Comparison of ENCODE assay signal across 8 cellular contexts in the genomic region with DNA sequence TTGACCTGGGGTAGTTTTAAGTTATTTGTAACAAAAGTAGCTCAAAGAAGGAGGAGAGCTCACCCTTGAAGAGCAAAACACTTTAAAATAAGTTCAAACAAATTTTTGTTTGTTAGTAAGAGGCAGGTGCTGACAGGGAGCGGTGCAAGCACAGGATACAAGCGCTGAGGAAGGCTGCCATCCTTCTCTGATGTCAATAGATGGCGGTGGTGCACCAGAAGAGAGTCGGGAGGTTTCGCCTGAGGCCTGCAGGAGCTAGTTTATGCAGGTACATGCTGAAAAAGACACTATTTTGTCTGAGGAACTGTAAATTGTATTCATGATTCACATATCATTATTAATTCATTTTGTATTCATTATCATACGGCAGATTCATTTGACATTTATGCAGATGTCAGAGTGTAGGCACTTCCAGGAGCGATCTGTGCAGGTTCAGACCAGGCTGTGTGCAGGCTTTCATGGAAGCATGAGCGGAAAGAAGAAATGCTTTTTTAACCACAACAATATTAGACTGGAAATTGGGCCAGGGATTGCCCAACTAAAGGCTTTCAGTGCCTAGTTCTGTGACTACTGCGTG.
DNase-seq lines count a peak whose midpoint lies in the region; ATAC-seq lines count a peak whose summit lies in the region.

No MANE protein-coding gene starts in this region.

- H3K4me1 ChIP-seq in iPS-15b (ENCODE audit: control insufficient read depth, insufficient read depth, low read length) = peaks cover 4% of the 10 kb centered on the region

- H3K27me3 ChIP-seq in iPS-15b (ENCODE audit: control insufficient read depth, insufficient read depth, low read length) = no peaks in the 10 kb centered on the region

- DNase-seq in DMS153 treated with DMSO at 0.1 percent for 48 hours (lab: John Stamatoyannopoulos, UW; ENCODE audit: unreplicated experiment) (peak; percentile 39), NCI-H460 (ENCODE audit: extremely low read depth, low read depth) (peak; percentile 66), amygdala (lab: John Stamatoyannopoulos, UW) (peak in 47 of 56 donors; percentile 7 to 74 (median 33)), superior temporal gyrus (ENCODE audit: extremely low spot score) (peak; percentile 87), NCI-H1048 (lab: John Stamatoyannopoulos, UW) (no peak)

- H3K9ac ChIP-seq in iPS-15b (ENCODE audit: low read depth, low read length) = peak overlapping the region; percentile 1

- H3K36me3 ChIP-seq in iPS-15b (ENCODE audit: control insufficient read depth, insufficient read depth, low read length) = no peaks in the 10 kb centered on the region

- peak; percentile 85 for ATAC-seq in GM19372 (IDR thresholded peaks at IDR 0.05; ENCODE audit: low read depth, unreplicated experiment)
- ATAC-seq in HG03280 (IDR thresholded peaks at IDR 0.05; ENCODE audit: unreplicated experiment) = peak; percentile 98

- no peak overlapping the region for H3K4me3 ChIP-seq in iPS-15b (ENCODE audit: low read depth, low read length)

- no peaks in the 10 kb centered on the region for H3K9me3 ChIP-seq in iPS-15b (ENCODE audit: control insufficient read depth, insufficient read depth, low read length)
